16 cellular contexts compared by ENCODE assay signal in genomic region chr10:102046095-102046494, GRCh38. TPM values are rescaled to one million over a fixed set of nuclear protein-coding genes. Genes with fewer than 3 reads are reported as not detected.
DNase-seq lines count a peak whose midpoint lies in the region; ATAC-seq and TF ChIP-seq lines count a peak whose summit lies in the region.
"Had no signal": no experiment of that assay in that cellular context is flagged by ENCODE, and none has a peak within 500 bp of the region (broad histone marks: within the 10 kb centered on the region; RNA-seq: fewer than 3 reads in every experiment).

No MANE protein-coding gene starts in this region.

- H3K4me3 Mint-ChIP-seq in Caco-2 (ENCODE audit: unreplicated experiment) (no peak overlapping the region), T-helper 17 cell (no peak overlapping the region)
- H3K4me3 Mint-ChIP-seq in stimulated activated naive CD8-positive, alpha-beta T cell treated with anti-CD3 and anti-CD28 coated beads, Interleukin-15, amount 100 ng/mL, for 72 hours: no peak overlapping the region
- no peak overlapping the region for H3K4me3 Mint-ChIP-seq in activated CD8-positive, alpha-beta T cell treated with anti-CD3 and anti-CD28 coated beads for 36 hours

- H3K27me3 Mint-ChIP-seq in Caco-2 (ENCODE audit: insufficient read depth, unreplicated experiment) (no peaks in the 10 kb centered on the region), T-helper 17 cell (no peaks in the 10 kb centered on the region)
- no peaks in the 10 kb centered on the region for H3K27me3 Mint-ChIP-seq in stimulated activated naive CD8-positive, alpha-beta T cell treated with anti-CD3 and anti-CD28 coated beads, Interleukin-15, amount 100 ng/mL, for 72 hours
- no peaks in the 10 kb centered on the region for H3K27me3 Mint-ChIP-seq in activated CD8-positive, alpha-beta T cell treated with anti-CD3 and anti-CD28 coated beads for 36 hours
- H3K27me3 Mint-ChIP-seq: CD4-positive, CD25-positive, alpha-beta regulatory T cell had no signal

- intact Hi-C loops in Caco-2 (cut with micrococcal nuclease; ENCODE audit: unreplicated experiment): no loop called here
- intact Hi-C loops in left lung (cut with DNase I): no loop called here
- intact Hi-C loops in upper lobe of right lung (cut with DNase I): no loop called here
- intact Hi-C loops in activated CD8-positive, alpha-beta T cell treated with anti-CD3 and anti-CD28 coated beads for 36 hours (cut with micrococcal nuclease): no loop called here

- no TSS peak for BruUV-seq in Caco-2 (replicated peaks; lab: Mats Ljungman, UMichigan)

- H3K9me3 ChIP-seq in Caco-2 (no peaks in the 10 kb centered on the region), T-helper 17 cell (ENCODE audit: control insufficient read depth, low read length, poor library complexity, severe bottlenecking) (no peaks in the 10 kb centered on the region), left lung (no peaks in the 10 kb centered on the region), upper lobe of right lung (no peaks in the 10 kb centered on the region)
- H3K9me3 ChIP-seq: BE2C, HAP-1 had no signal

- no peak for TF ChIP-seq CTCF in Caco-2 (IDR thresholded peaks at IDR 0.05; ENCODE audit: insufficient read depth in 1 of 2, low read depth in 1 of 2, low read length in 1 of 2, severe bottlenecking in 1 of 2, unreplicated experiment in 1 of 2)
- TF ChIP-seq CTCF in left lung (IDR thresholded peaks at IDR 0.05): no peak
- TF ChIP-seq CTCF in upper lobe of right lung (IDR thresholded peaks at IDR 0.05): no peak
- no peak for TF ChIP-seq CTCF in activated CD8-positive, alpha-beta T cell treated with anti-CD3 and anti-CD28 coated beads for 36 hours (IDR thresholded peaks at IDR 0.05)

- H3K36me3 ChIP-seq in Caco-2 (ENCODE audit: control insufficient read depth, insufficient read depth, low read length) (no peaks in the 10 kb centered on the region), left lung (no peaks in the 10 kb centered on the region), upper lobe of right lung (no peaks in the 10 kb centered on the region)
- H3K36me3 ChIP-seq: BE2C, HAP-1 had no signal

- H3K27ac Mint-ChIP-seq in Caco-2 (ENCODE audit: unreplicated experiment): peak overlapping the region; percentile 69
- peak overlapping the region; percentile 56 for H3K27ac Mint-ChIP-seq in T-helper 17 cell
- no peak overlapping the region for H3K27ac Mint-ChIP-seq in stimulated activated naive CD8-positive, alpha-beta T cell treated with anti-CD3 and anti-CD28 coated beads, Interleukin-15, amount 100 ng/mL, for 72 hours
- H3K27ac Mint-ChIP-seq in activated CD8-positive, alpha-beta T cell treated with anti-CD3 and anti-CD28 coated beads for 36 hours: no peak overlapping the region
- H3K27ac Mint-ChIP-seq: CD4-positive, CD25-positive, alpha-beta regulatory T cell had no signal

- H3K4me3 ChIP-seq in Caco-2 (ENCODE audit: low read depth, low read length) (no peak overlapping the region), left lung (no peak overlapping the region), upper lobe of right lung (no peak overlapping the region)
- H3K4me3 ChIP-seq: GM23248, HAP-1 had no signal

- H3K27me3 ChIP-seq in Caco-2 (replicated peaks; ENCODE audit: control insufficient read depth, insufficient read depth, low read length) (no peaks in the 10 kb centered on the region), left lung (no peaks in the 10 kb centered on the region), upper lobe of right lung (no peaks in the 10 kb centered on the region)
- H3K27me3 ChIP-seq: BE2C had no signal

- peak overlapping the region; percentile 2 to 50 for H3K27ac ChIP-seq in left lung
- peak overlapping the region; percentile 25 for H3K27ac ChIP-seq in upper lobe of right lung
- H3K27ac ChIP-seq: GM23248 had no signal

- no peaks in the 10 kb centered on the region for H3K9me3 Mint-ChIP-seq in Caco-2 (ENCODE audit: unreplicated experiment)
- H3K9me3 Mint-ChIP-seq in stimulated activated naive CD8-positive, alpha-beta T cell treated with anti-CD3 and anti-CD28 coated beads, Interleukin-15, amount 100 ng/mL, for 72 hours: no peaks in the 10 kb centered on the region
- no peaks in the 10 kb centered on the region for H3K9me3 Mint-ChIP-seq in activated CD8-positive, alpha-beta T cell treated with anti-CD3 and anti-CD28 coated beads for 36 hours
- H3K9me3 Mint-ChIP-seq: CD4-positive, CD25-positive, alpha-beta regulatory T cell had no signal

- POLR2A ChIA-PET in Caco-2 (lab: Charles Lee): interaction anchor here (0.6 kb wide), 1 partner anchor 9 kb away, joined by 3 read pairs; no protein-coding TSS in a partner anchor
- POLR2A ChIA-PET in activated CD8-positive, alpha-beta T cell treated with anti-CD3 and anti-CD28 coated beads for 36 hours (lab: Charles Lee): no interaction called here

- H3K4me1 Mint-ChIP-seq in Caco-2 (ENCODE audit: low read depth, unreplicated experiment) (peaks cover 7% of the 10 kb centered on the region), T-helper 17 cell (peaks cover 31% of the 10 kb centered on the region)
- peaks cover 54% of the 10 kb centered on the region for H3K4me1 Mint-ChIP-seq in stimulated activated naive CD8-positive, alpha-beta T cell treated with anti-CD3 and anti-CD28 coated beads, Interleukin-15, amount 100 ng/mL, for 72 hours
- peaks cover 25% of the 10 kb centered on the region for H3K4me1 Mint-ChIP-seq in activated CD8-positive, alpha-beta T cell treated with anti-CD3 and anti-CD28 coated beads for 36 hours (ENCODE audit: low read depth)

- ATAC-seq in T-helper 17 cell (no peak), left lung (no peak), upper lobe of right lung (no peak), HG02870 (IDR thresholded peaks at IDR 0.05; ENCODE audit: unreplicated experiment) (no peak)
- no peak for ATAC-seq in stimulated activated naive CD8-positive, alpha-beta T cell treated with anti-CD3 and anti-CD28 coated beads, Interleukin-15, amount 100 ng/mL, for 72 hours
- no peak for ATAC-seq in activated CD8-positive, alpha-beta T cell treated with anti-CD3 and anti-CD28 coated beads for 36 hours

- H3K36me3 Mint-ChIP-seq in Caco-2 (ENCODE audit: insufficient read depth, unreplicated experiment): peaks cover 10% of the 10 kb centered on the region
- no peaks in the 10 kb centered on the region for H3K36me3 Mint-ChIP-seq in T-helper 17 cell (ENCODE audit: low read depth)
- no peaks in the 10 kb centered on the region for H3K36me3 Mint-ChIP-seq in activated CD8-positive, alpha-beta T cell treated with anti-CD3 and anti-CD28 coated beads for 36 hours (ENCODE audit: low read depth)

- DNase-seq in Caco-2 (no peak), T-helper 17 cell (no peak), left lung (no peak), upper lobe of right lung (no peak)
- DNase-seq in stimulated activated naive CD8-positive, alpha-beta T cell treated with anti-CD3 and anti-CD28 coated beads, Interleukin-15, amount 100 ng/mL, for 72 hours: no peak
- no peak for DNase-seq in activated CD8-positive, alpha-beta T cell treated with anti-CD3 and anti-CD28 coated beads for 36 hours
- DNase-seq: ACHN; BE2C; C1 segment of cervical spinal cord; CD4-positive, CD25-positive, alpha-beta regulatory T cell; DMS153; DMS79; GDM1; GM23248 had no signal

- no peaks in the 10 kb centered on the region for H3K4me1 ChIP-seq in Caco-2
- peaks cover 4 to 30% of the 10 kb centered on the region in 2 donors for H3K4me1 ChIP-seq in left lung
- H3K4me1 ChIP-seq in upper lobe of right lung: peaks cover 20% of the 10 kb centered on the region
- H3K4me1 ChIP-seq: BE2C, HAP-1 had no signal

- CTCF ChIA-PET in Caco-2 (lab: Charles Lee): no interaction called here
- CTCF ChIA-PET in activated CD8-positive, alpha-beta T cell treated with anti-CD3 and anti-CD28 coated beads for 36 hours (lab: Charles Lee): no interaction called here

RNA-seq across cellular contexts. Expression of gene ARMH3, which starts 9.9 kb away (rescaled TPM):
- total RNA-seq in Caco-2 (2022) (17.4 and 20.0 TPM in 2 replicates), T-helper 17 cell (10 to 100 TPM; 25.6 to 27.2 TPM), left lung (10 to 100 TPM; 24.0 to 26.2 TPM), upper lobe of right lung (37.2 TPM)
- total RNA-seq in activated CD8-positive, alpha-beta T cell treated with anti-CD3 and anti-CD28 coated beads for 36 hours: 10 to 100 TPM; 16.2 to 18.4 TPM

RNA-seq across cellular contexts. Expression of gene HPS6, which starts 19.1 kb away (rescaled TPM):
- total RNA-seq in Caco-2 (2022) (18.1 and 19.5 TPM in 2 replicates), T-helper 17 cell (10 to 100 TPM; 12.4 to 15.8 TPM), left lung (10 to 100 TPM; 19.1 to 21.0 TPM), upper lobe of right lung (22.6 TPM)
- total RNA-seq in activated CD8-positive, alpha-beta T cell treated with anti-CD3 and anti-CD28 coated beads for 36 hours: 10 to 100 TPM; 18.0 to 18.1 TPM

Comparison
In these comparisons a context has a peak if more than half of its experiments do, and no peak if none do; other contexts are left out.
1. H3K27ac Mint-ChIP-seq: peak in Caco-2 (single experiment) and T-helper 17 cell (single experiment); none in stimulated activated naive CD8-positive, alpha-beta T cell treated with anti-CD3 and anti-CD28 coated beads, Interleukin-15, amount 100 ng/mL, for 72 hours (0 of 2) and activated CD8-positive, alpha-beta T cell treated with anti-CD3 and anti-CD28 coated beads for 36 hours (single experiment).